In the genomic region with DNA sequence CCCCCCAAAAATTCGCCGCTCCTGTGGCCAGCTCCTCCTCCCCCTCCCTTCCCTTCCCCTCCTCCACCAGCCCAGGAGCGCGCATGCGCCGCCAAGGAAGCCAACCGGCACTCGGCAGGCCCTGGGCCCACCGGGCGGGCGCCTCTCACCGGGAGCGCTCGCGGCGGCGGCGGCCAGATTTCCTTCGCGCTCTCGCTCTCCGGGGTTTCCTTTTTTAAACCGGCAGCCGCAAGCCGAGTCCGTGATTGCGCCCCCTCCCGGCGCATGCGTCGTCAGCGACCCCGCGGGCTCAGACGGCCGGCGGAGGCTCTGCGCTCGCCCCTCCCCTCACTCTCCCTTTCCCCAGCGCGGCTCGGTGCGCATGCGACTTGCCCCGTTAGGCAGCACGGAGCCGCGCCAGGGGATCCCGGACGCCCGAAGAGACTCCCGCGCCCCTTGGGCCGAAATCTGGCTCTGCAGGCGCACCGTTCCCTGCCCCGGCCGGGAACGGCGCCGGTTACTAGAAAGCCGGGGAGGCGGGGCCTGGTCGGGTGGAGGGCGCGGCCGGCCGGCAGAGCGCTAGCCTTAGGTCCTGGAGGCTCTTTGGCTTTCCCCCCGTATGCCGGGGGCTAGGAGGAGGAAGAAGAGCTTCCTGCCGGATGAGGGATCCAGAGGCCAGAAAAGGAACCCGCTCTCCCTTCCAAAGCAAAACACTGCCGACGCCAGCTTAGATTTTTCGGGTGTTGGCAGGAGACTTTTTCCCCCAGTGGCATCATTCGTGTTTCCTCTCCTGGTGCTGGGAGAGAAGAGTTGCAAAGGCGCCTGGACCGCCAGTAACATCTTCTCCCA, we compare ENCODE assay signal across 8 cellular contexts. TPM values are rescaled to one million over a fixed set of nuclear protein-coding genes. Genes with fewer than 3 reads are reported as not detected.
DNase-seq lines count a peak whose midpoint lies in the region; ATAC-seq, FAIRE-seq and TF ChIP-seq lines count a peak whose summit lies in the region.

A gene with protein sequence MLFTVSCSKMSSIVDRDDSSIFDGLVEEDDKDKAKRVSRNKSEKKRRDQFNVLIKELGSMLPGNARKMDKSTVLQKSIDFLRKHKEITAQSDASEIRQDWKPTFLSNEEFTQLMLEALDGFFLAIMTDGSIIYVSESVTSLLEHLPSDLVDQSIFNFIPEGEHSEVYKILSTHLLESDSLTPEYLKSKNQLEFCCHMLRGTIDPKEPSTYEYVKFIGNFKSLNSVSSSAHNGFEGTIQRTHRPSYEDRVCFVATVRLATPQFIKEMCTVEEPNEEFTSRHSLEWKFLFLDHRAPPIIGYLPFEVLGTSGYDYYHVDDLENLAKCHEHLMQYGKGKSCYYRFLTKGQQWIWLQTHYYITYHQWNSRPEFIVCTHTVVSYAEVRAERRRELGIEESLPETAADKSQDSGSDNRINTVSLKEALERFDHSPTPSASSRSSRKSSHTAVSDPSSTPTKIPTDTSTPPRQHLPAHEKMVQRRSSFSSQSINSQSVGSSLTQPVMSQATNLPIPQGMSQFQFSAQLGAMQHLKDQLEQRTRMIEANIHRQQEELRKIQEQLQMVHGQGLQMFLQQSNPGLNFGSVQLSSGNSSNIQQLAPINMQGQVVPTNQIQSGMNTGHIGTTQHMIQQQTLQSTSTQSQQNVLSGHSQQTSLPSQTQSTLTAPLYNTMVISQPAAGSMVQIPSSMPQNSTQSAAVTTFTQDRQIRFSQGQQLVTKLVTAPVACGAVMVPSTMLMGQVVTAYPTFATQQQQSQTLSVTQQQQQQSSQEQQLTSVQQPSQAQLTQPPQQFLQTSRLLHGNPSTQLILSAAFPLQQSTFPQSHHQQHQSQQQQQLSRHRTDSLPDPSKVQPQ (minus strand): TSS at position 277 of the 828 bp plus-strand sequence. CDS start 64,124 bp downstream, outside the sequence.

- H3K9me3 ChIP-seq in HUES48 (ENCODE audit: control insufficient read depth, insufficient read depth, low read length), result no peaks in the 10 kb centered on the region
- no peaks in the 10 kb centered on the region for H3K9me3 ChIP-seq in mononuclear cell (ENCODE audit: low read depth, low read length)

- no peaks in the 10 kb centered on the region for H3K27me3 ChIP-seq in HUES48 (ENCODE audit: control insufficient read depth, insufficient read depth, low read length)
- peaks cover 4% of the 10 kb centered on the region for H3K27me3 ChIP-seq in mononuclear cell (ENCODE audit: insufficient read depth, low read length)

- peak; percentile 77 for ATAC-seq in GM21390 (IDR thresholded peaks at IDR 0.05; ENCODE audit: unreplicated experiment)

- peak within 1 kb of the TSS; percentile 98 for H3K27ac ChIP-seq in HUES48 (ENCODE audit: low read depth, low read length)

- DNase-seq in D721Med (ENCODE audit: insufficient read length, low spot score), result peak; percentile 52
- peak; percentile 63 for DNase-seq in NOMO-1 treated with dmso at 0.1 percent for 144 hours (lab: John Stamatoyannopoulos, UW; ENCODE audit: unreplicated experiment)
- DNase-seq in activated T-cell treated with anti-CD3 and anti-CD28 coated beads for 1 hour (ENCODE audit: low read depth), result peak; percentile 76
- peak; percentile 61 for DNase-seq in epidermal melanocyte (ENCODE audit: insufficient read length, low spot score)
- DNase-seq in stimulated activated CD8-positive, alpha-beta memory T cell treated with anti-CD3 and anti-CD28 coated beads, Interleukin-4, amount 100 ng/mL, for 1 hour (ENCODE audit: low read depth in 2 of 2, low spot score in 1 of 2), result peak; percentile 62 to 69

- H3K4me3 ChIP-seq in HUES48 (ENCODE audit: low read depth, low read length), result peak within 1 kb of the TSS; percentile 87
- peak within 1 kb of the TSS; percentile 69 for H3K4me3 ChIP-seq in mononuclear cell (ENCODE audit: low read length)

- FAIRE-seq in D721Med (lab: Jason Lieb, UNC), result no peak

- H3K4me1 ChIP-seq in HUES48 (ENCODE audit: control insufficient read depth, insufficient read depth, low read length) (peaks cover 38% of the 10 kb centered on the region), mononuclear cell (ENCODE audit: insufficient read depth, low read length) (peaks cover 16% of the 10 kb centered on the region)

- peak within 1 kb of the TSS; percentile 84 for H3K9ac ChIP-seq in HUES48 (ENCODE audit: low read depth, low read length)

- TF ChIP-seq CTCF in D721Med (IDR thresholded peaks at IDR 0.05; ENCODE audit: insufficient read depth, missing control alignments), result peak; percentile 31

- H3K36me3 ChIP-seq in HUES48 (ENCODE audit: control insufficient read depth, insufficient read depth, low read length), result no peaks in the 10 kb centered on the region

RNA-seq across cellular contexts. Expression of the gene that starts here (rescaled TPM):
- total RNA-seq in mononuclear cell, result 8.2 TPM

Comparison
In these comparisons a context has a peak if more than half of its experiments do, and no peak if none do; other contexts are left out.
1. Peak in every context shown above with its lines: DNase-seq, ATAC-seq, H3K4me3 ChIP-seq and H3K27ac ChIP-seq.